In the genomic region with DNA sequence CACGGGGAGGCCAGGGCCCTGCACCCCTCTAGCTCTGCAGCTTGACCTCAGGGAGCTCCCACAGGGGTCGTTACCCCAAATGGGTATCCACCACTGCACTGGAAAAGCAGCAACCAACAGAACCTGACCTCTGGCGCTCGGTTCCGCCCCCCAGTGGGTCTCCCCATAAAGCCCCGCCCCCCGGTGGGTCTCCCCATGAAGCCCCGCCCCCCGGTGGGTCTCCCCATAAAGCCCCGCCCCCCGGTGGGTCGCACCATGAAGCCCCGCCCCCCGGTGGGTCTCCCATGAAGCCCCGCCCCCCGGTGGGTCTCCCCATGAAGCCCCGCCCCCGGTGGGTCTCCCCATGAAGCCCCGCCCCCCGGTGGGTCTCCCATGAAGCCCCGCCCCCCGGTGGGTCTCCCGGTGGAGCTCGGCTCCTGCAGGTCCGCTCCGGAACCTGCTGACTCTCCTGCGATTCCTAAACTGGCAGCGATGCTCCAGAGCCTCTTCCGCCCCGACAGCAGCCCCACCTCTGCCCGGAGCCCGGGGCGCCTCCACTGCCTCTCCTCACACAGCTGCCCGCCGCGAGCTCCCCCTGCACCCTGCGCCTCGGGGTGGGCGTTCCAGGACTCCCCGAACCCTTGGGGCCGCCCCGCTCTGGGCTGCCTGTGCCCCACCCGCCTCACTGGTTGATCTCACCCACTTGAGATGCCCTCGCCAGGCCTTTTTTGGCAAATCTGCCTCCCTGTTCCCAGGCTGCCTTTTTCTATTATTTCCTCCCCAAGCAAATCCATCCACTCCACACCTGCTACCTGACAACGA, we compare ENCODE assay signal across 12 cellular contexts. TPM values are rescaled to one million over a fixed set of nuclear protein-coding genes. Genes with fewer than 3 reads are reported as not detected.
DNase-seq lines count a peak whose midpoint lies in the region; ATAC-seq and TF ChIP-seq lines count a peak whose summit lies in the region.
"Had no signal": no experiment of that assay in that cellular context is flagged by ENCODE, and none has a peak within 500 bp of the region (broad histone marks: within the 10 kb centered on the region; RNA-seq: fewer than 3 reads in every experiment).

No MANE protein-coding gene starts in this region.

- H3K27me3 Mint-ChIP-seq in nephron progenitor cell (ENCODE audit: low read depth, poor library complexity), result no peaks in the 10 kb centered on the region

- H3K9me3 ChIP-seq in HUES6 (ENCODE audit: control insufficient read depth, insufficient read depth, low read depth, low read length), result no peaks in the 10 kb centered on the region
- H3K9me3 ChIP-seq: prostate gland had no signal

- H3K36me3 Mint-ChIP-seq in nephron progenitor cell (ENCODE audit: low read depth), result peaks cover 31% of the 10 kb centered on the region

- H3K4me1 ChIP-seq in HUES6 (ENCODE audit: control insufficient read depth, insufficient read depth, low read length), result peaks cover 32% of the 10 kb centered on the region
- H3K4me1 ChIP-seq: prostate gland had no signal

- peak overlapping the region; percentile 9; the same call in 1 of the 2 replicates for H3K4me3 ChIP-seq in HUES6 (ENCODE audit: low read depth, low read length)
- H3K4me3 ChIP-seq: prostate gland had no signal

- H3K27me3 ChIP-seq in HUES6 (ENCODE audit: control insufficient read depth, insufficient read depth, low read length), result no peaks in the 10 kb centered on the region

- no peaks in the 10 kb centered on the region for H3K36me3 ChIP-seq in HUES6 (ENCODE audit: control insufficient read depth, insufficient read depth, low read length)
- H3K36me3 ChIP-seq: prostate gland had no signal

- DNase-seq in NCI-H1417 (lab: John Stamatoyannopoulos, UW), result peak in 2 of 3 experiments; percentile 33 to 36
- DNase-seq in NCI-H1417 treated with DMSO at 0.1 percent for 48 hours (lab: John Stamatoyannopoulos, UW), result no peak
- peak; percentile 55 to 59 for DNase-seq in activated T-cell treated with anti-CD3 and anti-CD28 coated beads, Interleukin-2, amount 50 U/mL, for 48 hours
- peak; percentile 61 for DNase-seq in nephron progenitor cell
- no peak for DNase-seq in cardiac septum (ENCODE audit: low spot score)
- DNase-seq in T1000 (lab: John Stamatoyannopoulos, UW), result no peak
- DNase-seq: cerebellar nuclear complex, NCI-H1930 had no signal

- H3K27ac ChIP-seq in HUES6 (ENCODE audit: low read depth, low read length), result no peak overlapping the region
- H3K27ac ChIP-seq: HL-60, prostate gland had no signal

- peak overlapping the region; percentile 71 for H3K27ac Mint-ChIP-seq in nephron progenitor cell

- H3K4me1 Mint-ChIP-seq in nephron progenitor cell, result peaks cover 36% of the 10 kb centered on the region

- intact Hi-C loops in cardiac septum (cut with DNase I), result no loop called here

- peak overlapping the region; percentile 31 for H3K9ac ChIP-seq in HUES6 (ENCODE audit: low read length)

- TF ChIP-seq CTCF in nephron progenitor cell (IDR thresholded peaks at IDR 0.05), result no peak

- no peak for ATAC-seq in HG02759 (IDR thresholded peaks at IDR 0.05; ENCODE audit: unreplicated experiment)

- H3K4me3 Mint-ChIP-seq in nephron progenitor cell, result no peak overlapping the region

- no peaks in the 10 kb centered on the region for H3K9me3 Mint-ChIP-seq in nephron progenitor cell

RNA-seq across cellular contexts. Expression of gene SLC2A4RG, which starts 12.1 kb away (rescaled TPM):
- total RNA-seq in cardiac septum, result 67.8 TPM

RNA-seq across cellular contexts. Expression of gene LIME1, which starts 15.2 kb away (rescaled TPM):
- 5.0 TPM for total RNA-seq in cardiac septum

RNA-seq across cellular contexts. Expression of gene ZGPAT, which starts 43.8 kb away (rescaled TPM):
- 16.7 TPM for total RNA-seq in cardiac septum

RNA-seq across cellular contexts. Expression of gene ARFRP1, which starts 43.9 kb away (rescaled TPM):
- total RNA-seq in cardiac septum, result 40.3 TPM

RNA-seq across cellular contexts. Expression of gene TNFRSF6B, which starts 55.2 kb away (rescaled TPM):
- not detected for total RNA-seq in cardiac septum

Comparison
In these comparisons a context has a peak if more than half of its experiments do, and no peak if none do; other contexts are left out.
1. DNase-seq: peak in NCI-H1417 (2 of 3), activated T-cell treated with anti-CD3 and anti-CD28 coated beads, Interleukin-2, amount 50 U/mL, for 48 hours (2 of 2) and nephron progenitor cell (single experiment); none in NCI-H1417 treated with DMSO at 0.1 percent for 48 hours (single experiment), cardiac septum (single experiment) and T1000 (single experiment).